Comparison of ENCODE assay signal across 8 cellular contexts in genomic region chr21:26405735-26406361, GRCh38.
DNase-seq lines count a peak whose midpoint lies in the region; ATAC-seq lines count a peak whose summit lies in the region.

No MANE protein-coding gene starts in this region.

- H3K4me1 Mint-ChIP-seq in activated T-helper 1 cell treated with anti-CD3 and anti-CD28 coated beads, Interleukin-12 subunit alpha, Interleukin-12 subunit beta, Interleukin-2, Interleukin-4 antibody, amounts not matched to agents 30 ng/mL and 10 ng/mL and 1 ng/mL, durations not matched to agents 14 hours and 24 hours and 36 hours (ENCODE audit: low read depth) = peaks cover 9% of the 10 kb centered on the region

- peak overlapping the region; percentile 15 for H3K4me3 Mint-ChIP-seq in activated T-helper 1 cell treated with anti-CD3 and anti-CD28 coated beads, Interleukin-12 subunit alpha, Interleukin-12 subunit beta, Interleukin-2, Interleukin-4 antibody, amounts not matched to agents 30 ng/mL and 10 ng/mL and 1 ng/mL, durations not matched to agents 14 hours and 24 hours and 36 hours

- H3K36me3 Mint-ChIP-seq in activated T-helper 1 cell treated with anti-CD3 and anti-CD28 coated beads, Interleukin-12 subunit alpha, Interleukin-12 subunit beta, Interleukin-2, Interleukin-4 antibody, amounts not matched to agents 30 ng/mL and 10 ng/mL and 1 ng/mL, durations not matched to agents 14 hours and 24 hours and 36 hours (ENCODE audit: low read depth) = no peaks in the 10 kb centered on the region

- peak; percentile 91 for DNase-seq in EH (ENCODE audit: low read depth)
- DNase-seq in activated T-helper 1 cell treated with anti-CD3 and anti-CD28 coated beads, Interleukin-12 subunit alpha, Interleukin-12 subunit beta, Interleukin-2, Interleukin-4 antibody, amounts not matched to agents 30 ng/mL and 10 ng/mL and 1 ng/mL, durations not matched to agents 14 hours and 24 hours and 36 hours (ENCODE audit: low spot score) = no peak
- peak; percentile 51 for DNase-seq in left kidney (ENCODE audit: low read depth, low spot score)
- no peak for DNase-seq in effector CD8-positive, alpha-beta T cell (lab: John Stamatoyannopoulos, UW)
- no peak for DNase-seq in mesenteric fat pad (ENCODE audit: low spot score)
- no peak for DNase-seq in NCI-H2196 (lab: John Stamatoyannopoulos, UW; ENCODE audit: unreplicated experiment)

- H3K27ac Mint-ChIP-seq in activated T-helper 1 cell treated with anti-CD3 and anti-CD28 coated beads, Interleukin-12 subunit alpha, Interleukin-12 subunit beta, Interleukin-2, Interleukin-4 antibody, amounts not matched to agents 30 ng/mL and 10 ng/mL and 1 ng/mL, durations not matched to agents 14 hours and 24 hours and 36 hours = no peak overlapping the region

- ATAC-seq in HG03378 (IDR thresholded peaks at IDR 0.05; ENCODE audit: unreplicated experiment) (peak; percentile 46), HG02970 (IDR thresholded peaks at IDR 0.05; ENCODE audit: low FRiP score, unreplicated experiment) (no peak)

- no peaks in the 10 kb centered on the region for H3K27me3 Mint-ChIP-seq in activated T-helper 1 cell treated with anti-CD3 and anti-CD28 coated beads, Interleukin-12 subunit alpha, Interleukin-12 subunit beta, Interleukin-2, Interleukin-4 antibody, amounts not matched to agents 30 ng/mL and 10 ng/mL and 1 ng/mL, durations not matched to agents 14 hours and 24 hours and 36 hours (ENCODE audit: insufficient read depth)

- intact Hi-C loops in activated T-helper 1 cell treated with anti-CD3 and anti-CD28 coated beads, Interleukin-12 subunit alpha, Interleukin-12 subunit beta, Interleukin-2, Interleukin-4 antibody, amounts not matched to agents 30 ng/mL and 10 ng/mL and 1 ng/mL, durations not matched to agents 14 hours and 24 hours and 36 hours (cut with micrococcal nuclease) = no loop called here

- peaks cover 3% of the 10 kb centered on the region for H3K9me3 Mint-ChIP-seq in activated T-helper 1 cell treated with anti-CD3 and anti-CD28 coated beads, Interleukin-12 subunit alpha, Interleukin-12 subunit beta, Interleukin-2, Interleukin-4 antibody, amounts not matched to agents 30 ng/mL and 10 ng/mL and 1 ng/mL, durations not matched to agents 14 hours and 24 hours and 36 hours

Comparison
In these comparisons a context has a peak if more than half of its experiments do, and no peak if none do; other contexts are left out.
1. DNase-seq: peak in EH (single experiment) and left kidney (single experiment); none in activated T-helper 1 cell treated with anti-CD3 and anti-CD28 coated beads, Interleukin-12 subunit alpha, Interleukin-12 subunit beta, Interleukin-2, Interleukin-4 antibody, amounts not matched to agents 30 ng/mL and 10 ng/mL and 1 ng/mL, durations not matched to agents 14 hours and 24 hours and 36 hours (single experiment), effector CD8-positive, alpha-beta T cell (single experiment), mesenteric fat pad (single experiment) and NCI-H2196 (single experiment).